In genomic region chr12:56188786-56189335, GRCh38 we compare ENCODE assay signal across 1 cellular context.
TF ChIP-seq lines count a peak whose summit lies in the region.

No MANE protein-coding gene starts in this region.

TF ChIP-seq in H1, 55 proteins besides CTCF, POLR2A, EP300 and RAD21:
- TF ChIP-seq SIN3A (conservative IDR thresholded peaks at IDR 0.05 in 1 of 2, IDR thresholded peaks at IDR 0.05 in 1 of 2; ENCODE audit: low read depth in 1 of 2, low read length in 2 of 2): 0 out of 4 replicates have a peak, but pooled peaks have one; percentile 32 to 46
- TF ChIP-seq YY1 (IDR thresholded peaks at IDR 0.05; ENCODE audit: low read depth, low read length): 0 out of 2 replicates have a peak, but pooled peaks have one; percentile 1
- no peak for TF ChIP-seq CHD1 (IDR thresholded peaks at IDR 0.05; ENCODE audit: low read depth, low read length)
- TF ChIP-seq ASH2L (IDR thresholded peaks at IDR 0.05; ENCODE audit: low read length): peak; percentile 36
- TF ChIP-seq RXRA (IDR thresholded peaks at IDR 0.05; ENCODE audit: insufficient read depth, low read depth, low read length): no peak
- TF ChIP-seq TAF1 (IDR thresholded peaks at IDR 0.05; ENCODE audit: low read depth, low read length): 0 out of 2 replicates have a peak, but pooled peaks have one; percentile 6
- TF ChIP-seq SP2 (IDR thresholded peaks at IDR 0.05; ENCODE audit: low read length): no peak
